ENCODE assay signal across 18 cellular contexts in genomic region chr1:171405391-171405714, GRCh38.
"Had no signal": no experiment of that assay in that cellular context is flagged by ENCODE, and none has a peak within 500 bp of the region (broad histone marks: within the 10 kb centered on the region; RNA-seq: fewer than 3 reads in every experiment).

No MANE protein-coding gene starts in this region.

- DNase-seq: activated CD4-positive, alpha-beta T cell treated with anti-CD3 and anti-CD28 coated beads for 4 hours; activated CD8-positive, alpha-beta memory T cell treated with anti-CD3 and anti-CD28 coated beads, Interleukin-2, amount 10 ng/mL, durations not matched to agents 7 days and 5 days; activated effector memory CD4-positive, alpha-beta T cell treated with Interleukin-2 at 50 U/mL for 16 hours; activated naive CD4-positive, alpha-beta T cell; activated T-cell treated with anti-CD3 and anti-CD28 coated beads, Interleukin-2, amount 50 U/mL, for 24 hours; central memory CD4-positive, alpha-beta T cell; MG63; NCI-H1417 treated with DMSO at 0.1 percent for 48 hours; NCI-H1694; NCI-H2107; Right ventricle myocardium superior; T-helper 1 cell had no signal

- FAIRE-seq: bronchial epithelial cell had no signal

- H3K4me3 ChIP-seq: ascending aorta, body of pancreas, MG63, SJCRH30 had no signal

- ATAC-seq: activated CD4-positive, CD25-positive, alpha-beta regulatory T cell treated with anti-CD3 and anti-CD28 coated beads, Interleukin-2, amount 50 U/mL, for 24 hours; activated CD8-positive, alpha-beta memory T cell treated with anti-CD3 and anti-CD28 coated beads, Interleukin-2, amount 10 ng/mL, durations not matched to agents 7 days and 5 days; body of pancreas had no signal

- H3K36me3 ChIP-seq: ascending aorta, MG63, SJCRH30 had no signal

- H3K27ac ChIP-seq: ascending aorta, body of pancreas, SJCRH30 had no signal

- H3K4me1 ChIP-seq: body of pancreas, SJCRH30 had no signal

- H3K9ac ChIP-seq: SK-N-SH had no signal

- H3K9me2 ChIP-seq: SK-N-SH had no signal

- H3K4me2 ChIP-seq: SK-N-SH had no signal

- H3K27me3 ChIP-seq: ascending aorta, body of pancreas, MG63, SJCRH30 had no signal

- H3K9me3 ChIP-seq: body of pancreas, SJCRH30, SK-N-SH had no signal
